ENCODE assay signal across 2 cellular contexts in the genomic region with DNA sequence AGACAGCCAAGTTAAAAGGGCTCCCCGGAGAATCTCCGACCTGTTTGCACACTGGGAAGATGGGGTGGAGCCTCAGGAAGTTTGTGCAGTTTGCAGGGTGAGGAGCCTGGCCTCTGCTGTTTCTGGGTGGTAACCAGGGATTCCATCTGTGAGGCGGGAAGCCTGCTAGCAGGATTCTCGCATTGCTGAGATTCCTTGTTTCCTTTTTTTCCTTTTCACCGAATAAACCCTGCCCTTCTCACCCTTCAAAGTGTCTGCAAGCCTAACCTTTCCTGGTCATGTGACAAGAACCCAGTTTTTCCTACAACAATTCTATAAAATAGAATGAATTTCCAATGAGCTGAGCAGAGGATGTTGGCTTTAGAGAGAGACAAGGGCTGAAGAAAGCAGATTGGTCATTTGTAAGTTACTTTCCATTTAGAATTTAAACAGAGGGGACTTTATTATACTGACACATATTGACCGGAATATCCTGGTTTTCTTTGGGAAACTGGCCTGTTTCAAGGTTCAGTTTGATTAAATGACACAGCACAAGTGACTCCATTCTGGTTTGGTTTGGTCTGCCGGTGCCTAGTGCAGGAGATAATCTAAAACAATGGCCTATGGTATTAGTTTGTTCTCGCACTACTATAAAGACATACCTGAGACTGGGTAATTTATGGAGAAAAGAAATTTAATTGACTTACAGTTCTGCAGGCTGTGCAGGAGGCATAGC.
A peak's percentile ranks its signal among the peaks of the same experiment; 100 is the strongest.
TF ChIP-seq lines count a peak whose summit lies in the region.

No MANE protein-coding gene starts in this region.

TF ChIP-seq in HEK293, 187 proteins besides CTCF, POLR2A, EP300 and RAD21 (continued from another document):
- TF ChIP-seq ZNF433 (tag by site-specific recombination; IDR thresholded peaks at IDR 0.05; ENCODE audit: low read depth) (no peak), ZXDB (tag by site-specific recombination; IDR thresholded peaks at IDR 0.05) (no peak), MYNN (tag by site-specific recombination; IDR thresholded peaks at IDR 0.05; ENCODE audit: borderline replicate concordance) (no peak), ZNF132 (tag by site-specific recombination; IDR thresholded peaks at IDR 0.05; ENCODE audit: borderline replicate concordance) (no peak), ZBTB8A (tag by site-specific recombination; IDR thresholded peaks at IDR 0.05) (no peak), ZNF843 (tag by site-specific recombination; IDR thresholded peaks at IDR 0.05) (no peak), SCRT2 (tag by site-specific recombination; IDR thresholded peaks at IDR 0.05) (peak; percentile 16; the same call in 1 of the 2 replicates), HOXC10 (CRISPR knock-in tag; IDR thresholded peaks at IDR 0.05) (no peak), ZNF792 (tag by site-specific recombination; IDR thresholded peaks at IDR 0.05) (no peak), ZNF239 (tag by site-specific recombination; IDR thresholded peaks at IDR 0.05) (no peak), ZNF561 (tag by site-specific recombination; IDR thresholded peaks at IDR 0.05; ENCODE audit: borderline replicate concordance) (0 out of 2 replicates have a peak, but pooled peaks have one; percentile 45), ZNF157 (tag by site-specific recombination; IDR thresholded peaks at IDR 0.05) (no peak), ZNF624 (tag by site-specific recombination; IDR thresholded peaks at IDR 0.05) (no peak), ZBTB17 (tag by site-specific recombination; IDR thresholded peaks at IDR 0.05) (0 out of 2 replicates have a peak, but pooled peaks have one; percentile 28), ZBTB21 (tag by site-specific recombination; IDR thresholded peaks at IDR 0.05) (no peak), ZNF76 (tag by site-specific recombination; IDR thresholded peaks at IDR 0.05; ENCODE audit: borderline replicate concordance, low read depth) (no peak), ZNF785 (tag by site-specific recombination; IDR thresholded peaks at IDR 0.05) (no peak)

TF ChIP-seq in K562, 482 proteins besides CTCF, POLR2A, EP300 and RAD21 (continued from another document):
- peak; percentile 62 for TF ChIP-seq TFE3 (CRISPR knock-in tag; IDR thresholded peaks at IDR 0.05)
